In the genomic region with DNA sequence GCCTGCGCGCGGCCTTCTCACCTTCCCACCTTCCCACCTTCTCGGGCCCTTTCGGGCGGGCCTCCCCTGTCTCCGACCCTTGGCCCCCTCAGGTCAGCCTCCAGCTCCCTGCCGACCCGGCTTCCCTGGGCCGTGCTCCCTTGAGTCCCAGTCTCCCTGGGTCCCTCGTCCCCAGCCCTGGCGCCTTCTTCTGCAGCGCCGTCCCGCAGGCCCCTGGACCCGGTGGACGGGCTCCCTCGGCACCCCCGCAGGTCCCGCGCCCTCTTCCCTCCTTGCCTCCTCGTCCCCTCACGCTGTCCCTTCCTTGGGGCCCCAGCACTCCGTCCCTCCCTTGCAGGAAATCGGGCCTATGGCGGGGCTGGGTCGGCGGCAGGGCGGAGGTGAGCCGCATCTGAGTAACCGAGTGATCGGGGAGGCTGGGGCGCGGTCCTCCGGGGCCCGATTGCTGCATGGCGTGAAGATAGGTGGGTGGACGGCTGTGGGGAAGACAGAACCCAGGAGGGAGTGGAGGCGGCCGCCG, we compare ENCODE assay signal across 2 cellular contexts.
TF ChIP-seq lines count a peak whose summit lies in the region.

No MANE protein-coding gene starts in this region.

TF ChIP-seq in HEK293, 187 proteins besides CTCF, POLR2A, EP300 and RAD21 (continued from another document and continues in another):
- TF ChIP-seq, protein P1, sequence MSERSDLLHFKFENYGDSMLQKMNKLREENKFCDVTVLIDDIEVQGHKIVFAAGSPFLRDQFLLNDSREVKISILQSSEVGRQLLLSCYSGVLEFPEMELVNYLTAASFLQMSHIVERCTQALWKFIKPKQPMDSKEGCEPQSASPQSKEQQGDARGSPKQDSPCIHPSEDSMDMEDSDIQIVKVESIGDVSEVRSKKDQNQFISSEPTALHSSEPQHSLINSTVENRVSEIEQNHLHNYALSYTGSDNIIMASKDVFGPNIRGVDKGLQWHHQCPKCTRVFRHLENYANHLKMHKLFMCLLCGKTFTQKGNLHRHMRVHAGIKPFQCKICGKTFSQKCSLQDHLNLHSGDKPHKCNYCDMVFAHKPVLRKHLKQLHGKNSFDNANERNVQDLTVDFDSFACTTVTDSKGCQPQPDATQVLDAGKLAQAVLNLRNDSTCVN (tag by site-specific recombination; optimal IDR thresholded peaks at IDR 0.05) = peak; percentile 78
- TF ChIP-seq OSR2 (tag by site-specific recombination; IDR thresholded peaks at IDR 0.05) (no peak), ZNF169 (tag by site-specific recombination; IDR thresholded peaks at IDR 0.05) (no peak), SCRT1 (tag by site-specific recombination; IDR thresholded peaks at IDR 0.05; ENCODE audit: borderline replicate concordance) (no peak), ZBTB20 (tag by site-specific recombination; IDR thresholded peaks at IDR 0.05) (peak; percentile 41; the same call in 1 of the 2 replicates), ZNF701 (tag by site-specific recombination; IDR thresholded peaks at IDR 0.05) (no peak), ZSCAN30 (tag by site-specific recombination; IDR thresholded peaks at IDR 0.05) (no peak), ZNF292 (tag by site-specific recombination; IDR thresholded peaks at IDR 0.05; ENCODE audit: borderline replicate concordance, low read depth) (no peak), SP7 (tag by site-specific recombination; IDR thresholded peaks at IDR 0.05) (no peak), ZNF529 (tag by site-specific recombination; IDR thresholded peaks at IDR 0.05; ENCODE audit: insufficient replicate concordance) (no peak), ZNF670 (tag by site-specific recombination; IDR thresholded peaks at IDR 0.05; ENCODE audit: low read depth) (no peak), ZNF155 (tag by site-specific recombination; IDR thresholded peaks at IDR 0.05) (no peak), GLI2 (tag by site-specific recombination; IDR thresholded peaks at IDR 0.05; ENCODE audit: borderline replicate concordance, low read depth) (no peak), ZNF248 (tag by site-specific recombination; IDR thresholded peaks at IDR 0.05) (no peak), ZNF707 (tag by site-specific recombination; IDR thresholded peaks at IDR 0.05) (no peak), REPIN1 (tag by site-specific recombination; IDR thresholded peaks at IDR 0.05; ENCODE audit: low read depth) (peak; percentile 75; the same call in 1 of the 2 replicates), KLF7 (tag by site-specific recombination; IDR thresholded peaks at IDR 0.05; ENCODE audit: borderline replicate concordance) (no peak)
- TF ChIP-seq, protein P2, sequence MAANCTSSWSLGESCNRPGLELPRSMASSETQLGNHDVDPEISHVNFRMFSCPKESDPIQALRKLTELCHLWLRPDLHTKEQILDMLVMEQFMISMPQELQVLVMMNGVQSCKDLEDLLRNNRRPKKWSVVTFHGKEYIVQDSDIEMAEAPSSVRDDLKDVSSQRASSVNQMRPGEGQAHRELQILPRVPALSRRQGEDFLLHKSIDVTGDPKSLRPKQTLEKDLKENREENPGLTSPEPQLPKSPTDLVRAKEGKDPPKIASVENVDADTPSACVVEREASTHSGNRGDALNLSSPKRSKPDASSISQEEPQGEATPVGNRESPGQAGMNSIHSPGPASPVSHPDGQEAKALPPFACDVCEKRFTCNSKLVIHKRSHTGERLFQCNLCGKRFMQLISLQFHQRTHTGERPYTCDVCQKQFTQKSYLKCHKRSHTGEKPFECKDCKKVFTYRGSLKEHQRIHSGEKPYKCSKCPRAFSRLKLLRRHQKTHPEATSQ (tag by site-specific recombination; IDR thresholded peaks at IDR 0.05) = no peak
- TF ChIP-seq, protein P3, sequence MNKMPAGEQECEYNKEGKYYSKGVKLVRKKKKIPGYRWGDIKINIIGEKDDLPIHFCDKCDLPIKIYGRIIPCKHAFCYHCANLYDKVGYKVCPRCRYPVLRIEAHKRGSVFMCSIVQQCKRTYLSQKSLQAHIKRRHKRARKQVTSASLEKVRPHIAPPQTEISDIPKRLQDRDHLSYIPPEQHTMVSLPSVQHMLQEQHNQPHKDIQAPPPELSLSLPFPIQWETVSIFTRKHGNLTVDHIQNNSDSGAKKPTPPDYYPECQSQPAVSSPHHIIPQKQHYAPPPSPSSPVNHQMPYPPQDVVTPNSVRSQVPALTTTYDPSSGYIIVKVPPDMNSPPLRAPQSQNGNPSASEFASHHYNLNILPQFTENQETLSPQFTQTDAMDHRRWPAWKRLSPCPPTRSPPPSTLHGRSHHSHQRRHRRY (tag by site-specific recombination; IDR thresholded peaks at IDR 0.05) = no peak
- TF ChIP-seq, protein P4, sequence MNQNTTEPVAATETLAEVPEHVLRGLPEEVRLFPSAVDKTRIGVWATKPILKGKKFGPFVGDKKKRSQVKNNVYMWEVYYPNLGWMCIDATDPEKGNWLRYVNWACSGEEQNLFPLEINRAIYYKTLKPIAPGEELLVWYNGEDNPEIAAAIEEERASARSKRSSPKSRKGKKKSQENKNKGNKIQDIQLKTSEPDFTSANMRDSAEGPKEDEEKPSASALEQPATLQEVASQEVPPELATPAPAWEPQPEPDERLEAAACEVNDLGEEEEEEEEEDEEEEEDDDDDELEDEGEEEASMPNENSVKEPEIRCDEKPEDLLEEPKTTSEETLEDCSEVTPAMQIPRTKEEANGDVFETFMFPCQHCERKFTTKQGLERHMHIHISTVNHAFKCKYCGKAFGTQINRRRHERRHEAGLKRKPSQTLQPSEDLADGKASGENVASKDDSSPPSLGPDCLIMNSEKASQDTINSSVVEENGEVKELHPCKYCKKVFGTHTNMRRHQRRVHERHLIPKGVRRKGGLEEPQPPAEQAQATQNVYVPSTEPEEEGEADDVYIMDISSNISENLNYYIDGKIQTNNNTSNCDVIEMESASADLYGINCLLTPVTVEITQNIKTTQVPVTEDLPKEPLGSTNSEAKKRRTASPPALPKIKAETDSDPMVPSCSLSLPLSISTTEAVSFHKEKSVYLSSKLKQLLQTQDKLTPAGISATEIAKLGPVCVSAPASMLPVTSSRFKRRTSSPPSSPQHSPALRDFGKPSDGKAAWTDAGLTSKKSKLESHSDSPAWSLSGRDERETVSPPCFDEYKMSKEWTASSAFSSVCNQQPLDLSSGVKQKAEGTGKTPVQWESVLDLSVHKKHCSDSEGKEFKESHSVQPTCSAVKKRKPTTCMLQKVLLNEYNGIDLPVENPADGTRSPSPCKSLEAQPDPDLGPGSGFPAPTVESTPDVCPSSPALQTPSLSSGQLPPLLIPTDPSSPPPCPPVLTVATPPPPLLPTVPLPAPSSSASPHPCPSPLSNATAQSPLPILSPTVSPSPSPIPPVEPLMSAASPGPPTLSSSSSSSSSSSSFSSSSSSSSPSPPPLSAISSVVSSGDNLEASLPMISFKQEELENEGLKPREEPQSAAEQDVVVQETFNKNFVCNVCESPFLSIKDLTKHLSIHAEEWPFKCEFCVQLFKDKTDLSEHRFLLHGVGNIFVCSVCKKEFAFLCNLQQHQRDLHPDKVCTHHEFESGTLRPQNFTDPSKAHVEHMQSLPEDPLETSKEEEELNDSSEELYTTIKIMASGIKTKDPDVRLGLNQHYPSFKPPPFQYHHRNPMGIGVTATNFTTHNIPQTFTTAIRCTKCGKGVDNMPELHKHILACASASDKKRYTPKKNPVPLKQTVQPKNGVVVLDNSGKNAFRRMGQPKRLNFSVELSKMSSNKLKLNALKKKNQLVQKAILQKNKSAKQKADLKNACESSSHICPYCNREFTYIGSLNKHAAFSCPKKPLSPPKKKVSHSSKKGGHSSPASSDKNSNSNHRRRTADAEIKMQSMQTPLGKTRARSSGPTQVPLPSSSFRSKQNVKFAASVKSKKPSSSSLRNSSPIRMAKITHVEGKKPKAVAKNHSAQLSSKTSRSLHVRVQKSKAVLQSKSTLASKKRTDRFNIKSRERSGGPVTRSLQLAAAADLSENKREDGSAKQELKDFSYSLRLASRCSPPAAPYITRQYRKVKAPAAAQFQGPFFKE (tag by site-specific recombination; IDR thresholded peaks at IDR 0.05; ENCODE audit: borderline replicate concordance) = no peak

TF ChIP-seq in K562, 482 proteins besides CTCF, POLR2A, EP300 and RAD21 (continued from another document and continues in another):
- TF ChIP-seq, protein P5, sequence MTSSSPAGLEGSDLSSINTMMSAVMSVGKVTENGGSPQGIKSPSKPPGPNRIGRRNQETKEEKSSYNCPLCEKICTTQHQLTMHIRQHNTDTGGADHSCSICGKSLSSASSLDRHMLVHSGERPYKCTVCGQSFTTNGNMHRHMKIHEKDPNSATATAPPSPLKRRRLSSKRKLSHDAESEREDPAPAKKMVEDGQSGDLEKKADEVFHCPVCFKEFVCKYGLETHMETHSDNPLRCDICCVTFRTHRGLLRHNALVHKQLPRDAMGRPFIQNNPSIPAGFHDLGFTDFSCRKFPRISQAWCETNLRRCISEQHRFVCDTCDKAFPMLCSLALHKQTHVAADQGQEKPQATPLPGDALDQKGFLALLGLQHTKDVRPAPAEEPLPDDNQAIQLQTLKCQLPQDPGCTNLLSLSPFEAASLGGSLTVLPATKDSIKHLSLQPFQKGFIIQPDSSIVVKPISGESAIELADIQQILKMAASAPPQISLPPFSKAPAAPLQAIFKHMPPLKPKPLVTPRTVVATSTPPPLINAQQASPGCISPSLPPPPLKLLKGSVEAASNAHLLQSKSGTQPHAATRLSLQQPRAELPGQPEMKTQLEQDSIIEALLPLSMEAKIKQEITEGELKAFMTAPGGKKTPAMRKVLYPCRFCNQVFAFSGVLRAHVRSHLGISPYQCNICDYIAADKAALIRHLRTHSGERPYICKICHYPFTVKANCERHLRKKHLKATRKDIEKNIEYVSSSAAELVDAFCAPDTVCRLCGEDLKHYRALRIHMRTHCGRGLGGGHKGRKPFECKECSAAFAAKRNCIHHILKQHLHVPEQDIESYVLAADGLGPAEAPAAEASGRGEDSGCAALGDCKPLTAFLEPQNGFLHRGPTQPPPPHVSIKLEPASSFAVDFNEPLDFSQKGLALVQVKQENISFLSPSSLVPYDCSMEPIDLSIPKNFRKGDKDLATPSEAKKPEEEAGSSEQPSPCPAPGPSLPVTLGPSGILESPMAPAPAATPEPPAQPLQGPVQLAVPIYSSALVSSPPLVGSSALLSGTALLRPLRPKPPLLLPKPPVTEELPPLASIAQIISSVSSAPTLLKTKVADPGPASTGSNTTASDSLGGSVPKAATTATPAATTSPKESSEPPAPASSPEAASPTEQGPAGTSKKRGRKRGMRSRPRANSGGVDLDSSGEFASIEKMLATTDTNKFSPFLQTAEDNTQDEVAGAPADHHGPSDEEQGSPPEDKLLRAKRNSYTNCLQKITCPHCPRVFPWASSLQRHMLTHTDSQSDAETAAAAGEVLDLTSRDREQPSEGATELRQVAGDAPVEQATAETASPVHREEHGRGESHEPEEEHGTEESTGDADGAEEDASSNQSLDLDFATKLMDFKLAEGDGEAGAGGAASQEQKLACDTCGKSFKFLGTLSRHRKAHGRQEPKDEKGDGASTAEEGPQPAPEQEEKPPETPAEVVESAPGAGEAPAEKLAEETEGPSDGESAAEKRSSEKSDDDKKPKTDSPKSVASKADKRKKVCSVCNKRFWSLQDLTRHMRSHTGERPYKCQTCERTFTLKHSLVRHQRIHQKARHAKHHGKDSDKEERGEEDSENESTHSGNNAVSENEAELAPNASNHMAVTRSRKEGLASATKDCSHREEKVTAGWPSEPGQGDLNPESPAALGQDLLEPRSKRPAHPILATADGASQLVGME (CRISPR knock-in tag; IDR thresholded peaks at IDR 0.05) = no peak
- TF ChIP-seq CCAR2 (IDR thresholded peaks at IDR 0.05; ENCODE audit: low read depth, low read length) (no peak), ELF2 (CRISPR knock-in tag; IDR thresholded peaks at IDR 0.05) (no peak), ZFPM2 (CRISPR knock-in tag; IDR thresholded peaks at IDR 0.05) (0 out of 2 replicates have a peak, but pooled peaks have one; percentile 5), BHLHE40 (IDR thresholded peaks at IDR 0.05; ENCODE audit: low read length) (no peak), KAT8 (IDR thresholded peaks at IDR 0.05; ENCODE audit: low read depth) (no peak), ZNF133 (CRISPR knock-in tag; IDR thresholded peaks at IDR 0.05) (no peak), ZNF263 (CRISPR knock-in tag; IDR thresholded peaks at IDR 0.05; ENCODE audit: borderline replicate concordance) (peak; percentile 79), CHD1 (IDR thresholded peaks at IDR 0.05; ENCODE audit: low read length) (peak; percentile 27)
- TF ChIP-seq, protein P6, sequence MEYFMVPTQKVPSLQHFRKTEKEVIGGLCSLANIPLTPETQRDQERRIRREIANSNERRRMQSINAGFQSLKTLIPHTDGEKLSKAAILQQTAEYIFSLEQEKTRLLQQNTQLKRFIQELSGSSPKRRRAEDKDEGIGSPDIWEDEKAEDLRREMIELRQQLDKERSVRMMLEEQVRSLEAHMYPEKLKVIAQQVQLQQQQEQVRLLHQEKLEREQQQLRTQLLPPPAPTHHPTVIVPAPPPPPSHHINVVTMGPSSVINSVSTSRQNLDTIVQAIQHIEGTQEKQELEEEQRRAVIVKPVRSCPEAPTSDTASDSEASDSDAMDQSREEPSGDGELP (CRISPR knock-in tag; IDR thresholded peaks at IDR 0.05; ENCODE audit: borderline replicate concordance) = peak; percentile 12; the same call in 1 of the 2 replicates
- TF ChIP-seq, protein P7, sequence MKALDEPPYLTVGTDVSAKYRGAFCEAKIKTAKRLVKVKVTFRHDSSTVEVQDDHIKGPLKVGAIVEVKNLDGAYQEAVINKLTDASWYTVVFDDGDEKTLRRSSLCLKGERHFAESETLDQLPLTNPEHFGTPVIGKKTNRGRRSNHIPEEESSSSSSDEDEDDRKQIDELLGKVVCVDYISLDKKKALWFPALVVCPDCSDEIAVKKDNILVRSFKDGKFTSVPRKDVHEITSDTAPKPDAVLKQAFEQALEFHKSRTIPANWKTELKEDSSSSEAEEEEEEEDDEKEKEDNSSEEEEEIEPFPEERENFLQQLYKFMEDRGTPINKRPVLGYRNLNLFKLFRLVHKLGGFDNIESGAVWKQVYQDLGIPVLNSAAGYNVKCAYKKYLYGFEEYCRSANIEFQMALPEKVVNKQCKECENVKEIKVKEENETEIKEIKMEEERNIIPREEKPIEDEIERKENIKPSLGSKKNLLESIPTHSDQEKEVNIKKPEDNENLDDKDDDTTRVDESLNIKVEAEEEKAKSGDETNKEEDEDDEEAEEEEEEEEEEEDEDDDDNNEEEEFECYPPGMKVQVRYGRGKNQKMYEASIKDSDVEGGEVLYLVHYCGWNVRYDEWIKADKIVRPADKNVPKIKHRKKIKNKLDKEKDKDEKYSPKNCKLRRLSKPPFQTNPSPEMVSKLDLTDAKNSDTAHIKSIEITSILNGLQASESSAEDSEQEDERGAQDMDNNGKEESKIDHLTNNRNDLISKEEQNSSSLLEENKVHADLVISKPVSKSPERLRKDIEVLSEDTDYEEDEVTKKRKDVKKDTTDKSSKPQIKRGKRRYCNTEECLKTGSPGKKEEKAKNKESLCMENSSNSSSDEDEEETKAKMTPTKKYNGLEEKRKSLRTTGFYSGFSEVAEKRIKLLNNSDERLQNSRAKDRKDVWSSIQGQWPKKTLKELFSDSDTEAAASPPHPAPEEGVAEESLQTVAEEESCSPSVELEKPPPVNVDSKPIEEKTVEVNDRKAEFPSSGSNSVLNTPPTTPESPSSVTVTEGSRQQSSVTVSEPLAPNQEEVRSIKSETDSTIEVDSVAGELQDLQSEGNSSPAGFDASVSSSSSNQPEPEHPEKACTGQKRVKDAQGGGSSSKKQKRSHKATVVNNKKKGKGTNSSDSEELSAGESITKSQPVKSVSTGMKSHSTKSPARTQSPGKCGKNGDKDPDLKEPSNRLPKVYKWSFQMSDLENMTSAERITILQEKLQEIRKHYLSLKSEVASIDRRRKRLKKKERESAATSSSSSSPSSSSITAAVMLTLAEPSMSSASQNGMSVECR (CRISPR knock-in tag; IDR thresholded peaks at IDR 0.05) = peak; percentile 18; the same call in 1 of the 2 replicates
